In the genomic region with DNA sequence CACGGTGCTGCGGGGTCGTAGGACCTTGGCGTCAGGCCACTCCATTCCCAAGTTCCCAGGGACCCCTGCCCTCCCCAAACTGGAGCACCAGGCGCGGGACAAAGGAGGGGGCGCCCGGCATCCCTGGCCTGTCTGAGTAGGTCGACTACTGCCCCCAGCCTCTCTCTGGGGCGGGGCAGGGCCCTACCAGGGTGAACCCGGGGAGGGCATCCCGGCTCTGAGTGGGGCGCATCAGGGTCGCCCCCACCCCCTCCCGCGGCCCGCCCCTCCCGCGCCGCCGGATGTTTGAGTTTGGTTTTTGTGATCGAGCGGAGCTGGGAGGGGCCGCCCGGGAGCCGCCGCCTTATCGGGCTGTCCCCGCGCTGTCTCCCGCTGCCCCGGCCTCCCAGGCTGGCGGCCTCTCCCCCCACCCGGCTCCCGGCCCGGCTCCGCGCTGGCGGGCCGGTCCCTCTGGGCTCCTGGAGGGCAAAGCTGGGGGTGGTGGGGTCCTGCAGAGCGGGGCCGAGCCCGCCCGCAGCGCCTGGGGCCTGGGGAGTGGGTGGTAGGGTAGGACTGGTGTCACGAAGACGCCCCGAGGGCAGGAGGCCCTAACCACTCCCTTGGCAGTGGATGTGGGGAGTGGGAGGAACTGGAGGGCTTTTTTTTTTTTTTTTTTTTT, we compare ENCODE assay signal across 1 cellular context.
TF ChIP-seq lines count a peak whose summit lies in the region.

No MANE protein-coding gene starts in this region.

TF ChIP-seq in GM12878, 131 proteins besides CTCF, POLR2A, EP300 and RAD21 (continued from another document):
- TF ChIP-seq PRDM15 (CRISPR knock-in tag; IDR thresholded peaks at IDR 0.05) (no peak), NFYA (IDR thresholded peaks at IDR 0.05; ENCODE audit: borderline replicate concordance, low read depth, low read length) (no peak), SIX5 (IDR thresholded peaks at IDR 0.05; ENCODE audit: low read depth, low read length, severe bottlenecking) (no peak)
